In the genomic region with DNA sequence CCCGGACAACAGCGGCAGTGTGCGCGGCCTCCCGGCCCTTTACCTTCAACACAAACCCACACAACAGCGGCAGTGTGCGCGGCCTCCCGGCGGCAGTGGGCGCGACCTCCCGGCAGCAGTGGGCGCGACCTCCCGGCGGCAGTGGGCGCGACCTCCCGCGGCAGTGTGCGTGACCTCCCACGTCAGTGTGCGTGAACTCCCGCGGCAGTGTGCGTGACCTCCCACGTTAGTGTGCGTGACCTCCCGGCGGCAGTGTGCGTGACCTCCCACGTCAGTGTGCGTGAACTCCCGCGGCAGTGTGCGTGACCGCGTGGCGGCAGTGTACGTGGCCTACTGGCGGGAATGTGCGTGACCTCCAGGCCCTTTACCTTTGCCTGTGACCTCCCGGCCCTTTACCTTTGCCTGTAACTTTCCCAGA, we compare ENCODE assay signal across 1 cellular context.
TF ChIP-seq lines count a peak whose summit lies in the region.

No MANE protein-coding gene starts in this region.

TF ChIP-seq in HepG2, 621 proteins besides CTCF, POLR2A, EP300 and RAD21 (continued from another document and continues in another):
- TF ChIP-seq RORA (CRISPR knock-in tag; IDR thresholded peaks at IDR 0.05) (no peak), EZH2 (conservative IDR thresholded peaks at IDR 0.05; ENCODE audit: low read depth, low read length) (no peak), IKZF4 (CRISPR knock-in tag; IDR thresholded peaks at IDR 0.05; ENCODE audit: borderline replicate concordance, low read depth, not compliant biosample characterization) (peak; percentile 49), KAT2B (IDR thresholded peaks at IDR 0.05; ENCODE audit: borderline replicate concordance, low read depth, low read length) (no peak), ZNF7 (CRISPR knock-in tag; IDR thresholded peaks at IDR 0.05) (no peak), KAT8 (CRISPR knock-in tag; IDR thresholded peaks at IDR 0.05) (peak; percentile 66), STAG1 (CRISPR knock-in tag; IDR thresholded peaks at IDR 0.05) (no peak), YEATS4 (CRISPR knock-in tag; IDR thresholded peaks at IDR 0.05; ENCODE audit: borderline replicate concordance) (0 out of 2 replicates have a peak, but pooled peaks have one; percentile 29), ONECUT2 (CRISPR knock-in tag; IDR thresholded peaks at IDR 0.05) (no peak), MIER3 (CRISPR knock-in tag; IDR thresholded peaks at IDR 0.05; ENCODE audit: borderline replicate concordance) (no peak), NCOA5 (CRISPR knock-in tag; IDR thresholded peaks at IDR 0.05) (no peak), XBP1 (CRISPR knock-in tag; IDR thresholded peaks at IDR 0.05) (no peak), SALL1 (CRISPR knock-in tag; IDR thresholded peaks at IDR 0.05) (peak; percentile 67), POLR2AphosphoS5 (IDR thresholded peaks at IDR 0.05; ENCODE audit: low read depth, low read length) (peak; percentile 48), ISX (CRISPR knock-in tag; conservative IDR thresholded peaks at IDR 0.05) (no peak), POLR2G (IDR thresholded peaks at IDR 0.05; ENCODE audit: low read depth, low read length) (peak; percentile 49; the same call in 1 of the 2 replicates), ARNT (IDR thresholded peaks at IDR 0.05) (no peak), ZNF614 (CRISPR knock-in tag; IDR thresholded peaks at IDR 0.05; ENCODE audit: borderline replicate concordance) (no peak), CREM (IDR thresholded peaks at IDR 0.05) (peak; percentile 78), CREM (CRISPR knock-in tag; IDR thresholded peaks at IDR 0.05) (no peak), NR2F6 (IDR thresholded peaks at IDR 0.05) (peak; percentile 61), NR2F6 (CRISPR knock-in tag; IDR thresholded peaks at IDR 0.05) (peak; percentile 77)
- TF ChIP-seq, protein P1, sequence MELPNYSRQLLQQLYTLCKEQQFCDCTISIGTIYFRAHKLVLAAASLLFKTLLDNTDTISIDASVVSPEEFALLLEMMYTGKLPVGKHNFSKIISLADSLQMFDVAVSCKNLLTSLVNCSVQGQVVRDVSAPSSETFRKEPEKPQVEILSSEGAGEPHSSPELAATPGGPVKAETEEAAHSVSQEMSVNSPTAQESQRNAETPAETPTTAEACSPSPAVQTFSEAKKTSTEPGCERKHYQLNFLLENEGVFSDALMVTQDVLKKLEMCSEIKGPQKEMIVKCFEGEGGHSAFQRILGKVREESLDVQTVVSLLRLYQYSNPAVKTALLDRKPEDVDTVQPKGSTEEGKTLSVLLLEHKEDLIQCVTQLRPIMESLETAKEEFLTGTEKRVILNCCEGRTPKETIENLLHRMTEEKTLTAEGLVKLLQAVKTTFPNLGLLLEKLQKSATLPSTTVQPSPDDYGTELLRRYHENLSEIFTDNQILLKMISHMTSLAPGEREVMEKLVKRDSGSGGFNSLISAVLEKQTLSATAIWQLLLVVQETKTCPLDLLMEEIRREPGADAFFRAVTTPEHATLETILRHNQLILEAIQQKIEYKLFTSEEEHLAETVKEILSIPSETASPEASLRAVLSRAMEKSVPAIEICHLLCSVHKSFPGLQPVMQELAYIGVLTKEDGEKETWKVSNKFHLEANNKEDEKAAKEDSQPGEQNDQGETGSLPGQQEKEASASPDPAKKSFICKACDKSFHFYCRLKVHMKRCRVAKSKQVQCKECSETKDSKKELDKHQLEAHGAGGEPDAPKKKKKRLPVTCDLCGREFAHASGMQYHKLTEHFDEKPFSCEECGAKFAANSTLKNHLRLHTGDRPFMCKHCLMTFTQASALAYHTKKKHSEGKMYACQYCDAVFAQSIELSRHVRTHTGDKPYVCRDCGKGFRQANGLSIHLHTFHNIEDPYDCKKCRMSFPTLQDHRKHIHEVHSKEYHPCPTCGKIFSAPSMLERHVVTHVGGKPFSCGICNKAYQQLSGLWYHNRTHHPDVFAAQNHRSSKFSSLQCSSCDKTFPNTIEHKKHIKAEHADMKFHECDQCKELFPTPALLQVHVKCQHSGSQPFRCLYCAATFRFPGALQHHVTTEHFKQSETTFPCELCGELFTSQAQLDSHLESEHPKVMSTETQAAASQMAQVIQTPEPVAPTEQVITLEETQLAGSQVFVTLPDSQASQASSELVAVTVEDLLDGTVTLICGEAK (IDR thresholded peaks at IDR 0.05): no peak
- TF ChIP-seq, protein P1 (CRISPR knock-in tag; IDR thresholded peaks at IDR 0.05): no peak
- TF ChIP-seq, protein P2, sequence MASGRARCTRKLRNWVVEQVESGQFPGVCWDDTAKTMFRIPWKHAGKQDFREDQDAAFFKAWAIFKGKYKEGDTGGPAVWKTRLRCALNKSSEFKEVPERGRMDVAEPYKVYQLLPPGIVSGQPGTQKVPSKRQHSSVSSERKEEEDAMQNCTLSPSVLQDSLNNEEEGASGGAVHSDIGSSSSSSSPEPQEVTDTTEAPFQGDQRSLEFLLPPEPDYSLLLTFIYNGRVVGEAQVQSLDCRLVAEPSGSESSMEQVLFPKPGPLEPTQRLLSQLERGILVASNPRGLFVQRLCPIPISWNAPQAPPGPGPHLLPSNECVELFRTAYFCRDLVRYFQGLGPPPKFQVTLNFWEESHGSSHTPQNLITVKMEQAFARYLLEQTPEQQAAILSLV (CRISPR knock-in tag; IDR thresholded peaks at IDR 0.05; ENCODE audit: borderline replicate concordance): 0 out of 2 replicates have a peak, but pooled peaks have one; percentile 24
- TF ChIP-seq, protein P3, sequence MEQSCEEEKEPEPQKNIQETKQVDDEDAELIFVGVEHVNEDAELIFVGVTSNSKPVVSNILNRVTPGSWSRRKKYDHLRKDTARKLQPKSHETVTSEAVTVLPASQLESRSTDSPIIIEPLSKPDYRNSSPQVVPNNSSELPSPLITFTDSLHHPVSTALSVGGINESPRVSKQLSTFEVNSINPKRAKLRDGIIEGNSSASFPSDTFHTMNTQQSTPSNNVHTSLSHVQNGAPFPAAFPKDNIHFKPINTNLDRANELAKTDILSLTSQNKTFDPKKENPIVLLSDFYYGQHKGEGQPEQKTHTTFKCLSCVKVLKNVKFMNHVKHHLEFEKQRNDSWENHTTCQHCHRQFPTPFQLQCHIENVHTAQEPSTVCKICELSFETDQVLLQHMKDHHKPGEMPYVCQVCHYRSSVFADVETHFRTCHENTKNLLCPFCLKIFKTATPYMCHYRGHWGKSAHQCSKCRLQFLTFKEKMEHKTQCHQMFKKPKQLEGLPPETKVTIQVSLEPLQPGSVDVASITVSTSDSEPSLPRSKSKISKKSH (CRISPR knock-in tag; IDR thresholded peaks at IDR 0.05; ENCODE audit: borderline replicate concordance): peak; percentile 47; the same call in 1 of the 2 replicates
- TF ChIP-seq, protein P4, sequence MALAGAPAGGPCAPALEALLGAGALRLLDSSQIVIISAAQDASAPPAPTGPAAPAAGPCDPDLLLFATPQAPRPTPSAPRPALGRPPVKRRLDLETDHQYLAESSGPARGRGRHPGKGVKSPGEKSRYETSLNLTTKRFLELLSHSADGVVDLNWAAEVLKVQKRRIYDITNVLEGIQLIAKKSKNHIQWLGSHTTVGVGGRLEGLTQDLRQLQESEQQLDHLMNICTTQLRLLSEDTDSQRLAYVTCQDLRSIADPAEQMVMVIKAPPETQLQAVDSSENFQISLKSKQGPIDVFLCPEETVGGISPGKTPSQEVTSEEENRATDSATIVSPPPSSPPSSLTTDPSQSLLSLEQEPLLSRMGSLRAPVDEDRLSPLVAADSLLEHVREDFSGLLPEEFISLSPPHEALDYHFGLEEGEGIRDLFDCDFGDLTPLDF (CRISPR knock-in tag; IDR thresholded peaks at IDR 0.05): peak; percentile 40; the same call in 1 of the 2 replicates
- TF ChIP-seq, protein P5, sequence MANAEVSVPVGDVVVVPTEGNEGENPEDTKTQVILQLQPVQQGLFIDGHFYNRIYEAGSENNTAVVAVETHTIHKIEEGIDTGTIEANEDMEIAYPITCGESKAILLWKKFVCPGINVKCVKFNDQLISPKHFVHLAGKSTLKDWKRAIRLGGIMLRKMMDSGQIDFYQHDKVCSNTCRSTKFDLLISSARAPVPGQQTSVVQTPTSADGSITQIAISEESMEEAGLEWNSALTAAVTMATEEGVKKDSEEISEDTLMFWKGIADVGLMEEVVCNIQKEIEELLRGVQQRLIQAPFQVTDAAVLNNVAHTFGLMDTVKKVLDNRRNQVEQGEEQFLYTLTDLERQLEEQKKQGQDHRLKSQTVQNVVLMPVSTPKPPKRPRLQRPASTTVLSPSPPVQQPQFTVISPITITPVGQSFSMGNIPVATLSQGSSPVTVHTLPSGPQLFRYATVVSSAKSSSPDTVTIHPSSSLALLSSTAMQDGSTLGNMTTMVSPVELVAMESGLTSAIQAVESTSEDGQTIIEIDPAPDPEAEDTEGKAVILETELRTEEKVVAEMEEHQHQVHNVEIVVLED (CRISPR knock-in tag; IDR thresholded peaks at IDR 0.05; ENCODE audit: borderline replicate concordance): peak; percentile 99
- TF ChIP-seq, protein P6, sequence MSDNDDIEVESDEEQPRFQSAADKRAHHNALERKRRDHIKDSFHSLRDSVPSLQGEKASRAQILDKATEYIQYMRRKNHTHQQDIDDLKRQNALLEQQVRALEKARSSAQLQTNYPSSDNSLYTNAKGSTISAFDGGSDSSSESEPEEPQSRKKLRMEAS (IDR thresholded peaks at IDR 0.05): peak; percentile 96
- TF ChIP-seq, protein P7, sequence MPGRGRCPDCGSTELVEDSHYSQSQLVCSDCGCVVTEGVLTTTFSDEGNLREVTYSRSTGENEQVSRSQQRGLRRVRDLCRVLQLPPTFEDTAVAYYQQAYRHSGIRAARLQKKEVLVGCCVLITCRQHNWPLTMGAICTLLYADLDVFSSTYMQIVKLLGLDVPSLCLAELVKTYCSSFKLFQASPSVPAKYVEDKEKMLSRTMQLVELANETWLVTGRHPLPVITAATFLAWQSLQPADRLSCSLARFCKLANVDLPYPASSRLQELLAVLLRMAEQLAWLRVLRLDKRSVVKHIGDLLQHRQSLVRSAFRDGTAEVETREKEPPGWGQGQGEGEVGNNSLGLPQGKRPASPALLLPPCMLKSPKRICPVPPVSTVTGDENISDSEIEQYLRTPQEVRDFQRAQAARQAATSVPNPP (CRISPR knock-in tag; IDR thresholded peaks at IDR 0.05): no peak
- TF ChIP-seq, protein P8, sequence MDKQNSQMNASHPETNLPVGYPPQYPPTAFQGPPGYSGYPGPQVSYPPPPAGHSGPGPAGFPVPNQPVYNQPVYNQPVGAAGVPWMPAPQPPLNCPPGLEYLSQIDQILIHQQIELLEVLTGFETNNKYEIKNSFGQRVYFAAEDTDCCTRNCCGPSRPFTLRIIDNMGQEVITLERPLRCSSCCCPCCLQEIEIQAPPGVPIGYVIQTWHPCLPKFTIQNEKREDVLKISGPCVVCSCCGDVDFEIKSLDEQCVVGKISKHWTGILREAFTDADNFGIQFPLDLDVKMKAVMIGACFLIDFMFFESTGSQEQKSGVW (CRISPR knock-in tag; IDR thresholded peaks at IDR 0.05; ENCODE audit: borderline replicate concordance): no peak
